1 cellular context compared by ENCODE assay signal in the genomic region with DNA sequence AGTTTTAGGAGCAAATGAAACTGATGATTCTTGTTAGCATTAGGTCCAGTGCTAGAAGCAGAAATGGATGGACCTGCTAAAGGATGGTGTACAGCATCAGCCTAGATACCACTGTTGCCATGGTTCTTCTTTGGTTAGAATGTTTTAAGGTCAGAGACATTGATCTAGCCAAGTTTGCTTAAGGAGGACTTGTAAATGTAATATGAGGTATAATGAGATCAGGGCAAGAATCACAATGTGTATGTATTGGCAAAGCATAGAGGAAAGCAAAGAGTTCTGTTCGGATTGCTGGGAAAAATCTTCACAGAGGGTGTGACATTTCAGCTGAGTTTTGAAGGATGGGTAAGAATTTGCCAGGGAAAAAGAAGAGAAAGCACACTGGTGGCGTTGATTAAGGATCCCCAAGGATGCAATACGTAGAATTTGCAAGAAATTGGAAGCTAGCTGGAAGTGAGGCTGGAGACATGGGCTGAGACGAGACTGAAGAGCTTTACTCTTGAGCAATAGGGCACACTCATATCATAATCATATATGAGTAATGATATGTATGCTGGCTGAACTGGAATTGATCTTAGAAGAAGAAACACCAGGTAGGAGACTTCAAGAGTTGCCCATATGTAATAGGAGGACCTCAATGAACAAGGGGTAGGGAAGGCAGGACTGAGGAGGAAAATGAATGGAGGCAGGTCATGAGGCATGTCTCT.
TF ChIP-seq lines count a peak whose summit lies in the region.

No MANE protein-coding gene starts in this region.

TF ChIP-seq in WTC11, 78 proteins besides CTCF, POLR2A, EP300 and RAD21 (continued from another document):
- TF ChIP-seq, protein P1, sequence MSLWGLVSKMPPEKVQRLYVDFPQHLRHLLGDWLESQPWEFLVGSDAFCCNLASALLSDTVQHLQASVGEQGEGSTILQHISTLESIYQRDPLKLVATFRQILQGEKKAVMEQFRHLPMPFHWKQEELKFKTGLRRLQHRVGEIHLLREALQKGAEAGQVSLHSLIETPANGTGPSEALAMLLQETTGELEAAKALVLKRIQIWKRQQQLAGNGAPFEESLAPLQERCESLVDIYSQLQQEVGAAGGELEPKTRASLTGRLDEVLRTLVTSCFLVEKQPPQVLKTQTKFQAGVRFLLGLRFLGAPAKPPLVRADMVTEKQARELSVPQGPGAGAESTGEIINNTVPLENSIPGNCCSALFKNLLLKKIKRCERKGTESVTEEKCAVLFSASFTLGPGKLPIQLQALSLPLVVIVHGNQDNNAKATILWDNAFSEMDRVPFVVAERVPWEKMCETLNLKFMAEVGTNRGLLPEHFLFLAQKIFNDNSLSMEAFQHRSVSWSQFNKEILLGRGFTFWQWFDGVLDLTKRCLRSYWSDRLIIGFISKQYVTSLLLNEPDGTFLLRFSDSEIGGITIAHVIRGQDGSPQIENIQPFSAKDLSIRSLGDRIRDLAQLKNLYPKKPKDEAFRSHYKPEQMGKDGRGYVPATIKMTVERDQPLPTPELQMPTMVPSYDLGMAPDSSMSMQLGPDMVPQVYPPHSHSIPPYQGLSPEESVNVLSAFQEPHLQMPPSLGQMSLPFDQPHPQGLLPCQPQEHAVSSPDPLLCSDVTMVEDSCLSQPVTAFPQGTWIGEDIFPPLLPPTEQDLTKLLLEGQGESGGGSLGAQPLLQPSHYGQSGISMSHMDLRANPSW (CRISPR knock-in tag; conservative IDR thresholded peaks at IDR 0.05; ENCODE audit: low read depth): no peak
